ENCODE assay signal across 8 cellular contexts in the genomic region with DNA sequence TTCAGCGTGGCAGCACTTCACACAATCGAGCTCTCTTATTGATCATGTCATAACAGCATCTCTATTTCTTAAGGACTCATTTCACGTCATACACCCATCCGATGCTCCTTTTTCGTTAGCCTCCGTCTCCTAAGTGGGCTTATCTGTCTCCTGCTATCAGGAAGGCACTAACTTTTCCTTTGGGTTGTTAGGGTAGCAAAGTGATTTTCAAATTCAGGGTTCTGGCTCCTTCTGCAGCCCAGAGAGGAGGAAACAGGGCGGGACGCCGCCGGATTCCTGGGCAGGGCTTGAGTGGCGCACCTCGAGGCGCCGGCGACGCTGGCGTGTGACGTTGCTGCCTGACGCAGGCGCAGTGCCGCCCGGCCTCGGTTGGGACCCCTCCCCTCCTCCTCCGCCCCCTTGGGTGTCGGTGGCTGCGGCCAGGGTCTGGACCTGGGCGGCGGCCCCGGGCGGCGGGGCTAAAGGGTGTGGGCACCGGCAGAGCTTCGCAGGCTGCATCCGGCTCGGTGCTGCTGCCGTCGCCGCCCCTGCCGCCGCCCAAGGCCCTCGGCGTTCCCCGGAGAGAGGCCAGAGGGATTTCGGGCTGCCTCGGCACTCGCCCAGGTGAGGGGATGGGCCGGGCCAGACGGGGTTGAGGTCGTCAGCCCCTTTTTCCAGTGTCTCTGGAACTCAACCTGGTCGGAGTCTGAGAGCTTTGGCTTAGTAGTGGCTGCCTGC. TPM values are rescaled to one million over a fixed set of nuclear protein-coding genes. Genes with fewer than 3 reads are reported as not detected.
DNase-seq lines count a peak whose midpoint lies in the region; TF ChIP-seq lines count a peak whose summit lies in the region.

A gene with protein sequence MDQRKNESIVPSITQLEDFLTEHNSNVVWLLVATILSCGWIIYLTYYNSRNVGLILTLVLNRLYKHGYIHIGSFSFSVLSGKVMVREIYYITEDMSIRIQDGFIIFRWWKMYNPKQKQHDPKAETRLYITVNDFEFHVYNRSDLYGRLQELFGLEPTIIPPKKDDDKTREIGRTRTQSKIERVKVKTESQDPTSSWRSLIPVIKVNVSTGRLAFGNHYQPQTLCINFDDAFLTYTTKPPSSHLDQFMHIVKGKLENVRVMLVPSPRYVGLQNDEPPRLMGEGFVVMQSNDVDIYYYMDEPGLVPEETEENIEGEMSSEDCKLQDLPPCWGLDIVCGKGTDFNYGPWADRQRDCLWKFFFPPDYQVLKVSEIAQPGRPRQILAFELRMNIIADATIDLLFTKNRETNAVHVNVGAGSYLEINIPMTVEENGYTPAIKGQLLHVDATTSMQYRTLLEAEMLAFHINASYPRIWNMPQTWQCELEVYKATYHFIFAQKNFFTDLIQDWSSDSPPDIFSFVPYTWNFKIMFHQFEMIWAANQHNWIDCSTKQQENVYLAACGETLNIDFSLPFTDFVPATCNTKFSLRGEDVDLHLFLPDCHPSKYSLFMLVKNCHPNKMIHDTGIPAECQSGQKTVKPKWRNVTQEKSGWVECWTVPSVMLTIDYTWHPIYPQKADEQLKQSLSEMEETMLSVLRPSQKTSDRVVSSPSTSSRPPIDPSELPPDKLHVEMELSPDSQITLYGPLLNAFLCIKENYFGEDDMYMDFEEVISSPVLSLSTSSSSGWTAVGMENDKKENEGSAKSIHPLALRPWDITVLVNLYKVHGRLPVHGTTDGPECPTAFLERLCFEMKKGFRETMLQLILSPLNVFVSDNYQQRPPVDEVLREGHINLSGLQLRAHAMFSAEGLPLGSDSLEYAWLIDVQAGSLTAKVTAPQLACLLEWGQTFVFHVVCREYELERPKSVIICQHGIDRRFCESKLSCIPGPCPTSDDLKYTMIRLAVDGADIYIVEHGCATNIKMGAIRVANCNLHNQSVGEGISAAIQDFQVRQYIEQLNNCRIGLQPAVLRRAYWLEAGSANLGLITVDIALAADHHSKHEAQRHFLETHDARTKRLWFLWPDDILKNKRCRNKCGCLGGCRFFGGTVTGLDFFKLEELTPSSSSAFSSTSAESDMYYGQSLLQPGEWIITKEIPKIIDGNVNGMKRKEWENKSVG (N-terminal part only) (plus strand): TSS at position 350 of the 717 bp plus-strand sequence. CDS start 18,317 bp downstream, outside the sequence.

- no peak for TF ChIP-seq POLR2A in suprapubic skin (IDR thresholded peaks at IDR 0.05)

- H3K27ac ChIP-seq in MM.1S (ENCODE audit: low read length) (peak within 1 kb of the TSS; percentile 58), SK-N-MC (no peak within 1 kb of the TSS), suprapubic skin (peak within 1 kb of the TSS; percentile 86)

- peak within 1 kb of the TSS; percentile 82 for H3K9ac ChIP-seq in MM.1S (ENCODE audit: low read length)
- H3K9ac ChIP-seq in SK-N-MC (ENCODE audit: insufficient read length) = peak within 1 kb of the TSS; percentile 67

- 2% methylated on average over 18 of the region's 50 CpGs for WGBS in suprapubic skin

- peaks cover 17% of the 10 kb centered on the region for H3K79me2 ChIP-seq in MM.1S (ENCODE audit: low read length)

- no peaks in the 10 kb centered on the region for H4K20me1 ChIP-seq in MM.1S (ENCODE audit: insufficient read depth, low read length)

- 0 out of 2 replicates have a peak, but pooled peaks cover 5% of the 10 kb centered on the region for H3K36me3 ChIP-seq in HAP-1 (replicated peaks)
- H3K36me3 ChIP-seq in MM.1S (replicated peaks; ENCODE audit: insufficient read depth, low read length) = no peaks in the 10 kb centered on the region
- H3K36me3 ChIP-seq in SK-N-MC (ENCODE audit: insufficient read depth, low read length) = peaks cover 10% of the 10 kb centered on the region; the same call in 1 of the 2 replicates
- H3K36me3 ChIP-seq in suprapubic skin = peaks cover 6% of the 10 kb centered on the region

- in situ Hi-C loops in HAP-1 (cut with MboI; ENCODE audit: low sequenced_read_pairs) = no loop called here

- TF ChIP-seq CTCF in MM.1S (IDR thresholded peaks at IDR 0.05; ENCODE audit: low read length) = no peak
- TF ChIP-seq CTCF in suprapubic skin (IDR thresholded peaks at IDR 0.05) = no peak

- H3K4me2 ChIP-seq in MM.1S (ENCODE audit: low read depth, low read length) = peak within 1 kb of the TSS; percentile 93

- H3K27me3 ChIP-seq in HAP-1 (ENCODE audit: low read depth) (no peaks in the 10 kb centered on the region; the same call in 1 of the 2 replicates), MM.1S (replicated peaks; ENCODE audit: insufficient read depth, low read length) (no peaks in the 10 kb centered on the region), suprapubic skin (no peaks in the 10 kb centered on the region)

- H3K9me2 ChIP-seq in MM.1S (replicated peaks; ENCODE audit: insufficient read depth, low read length) = no peaks in the 10 kb centered on the region

- DNase-seq in GDM1 (lab: John Stamatoyannopoulos, UW) (peak; percentile 82), HAP-1 (ENCODE audit: low spot score in 2 of 2) (peak; percentile 83 to 92), MM.1S (peak; percentile 85), SK-N-MC (ENCODE audit: low read depth, low spot score) (peak; percentile 22), globus pallidus (ENCODE audit: low spot score) (peak; percentile 85), nucleus accumbens (lab: John Stamatoyannopoulos, UW) (peak; percentile 16 to 93 (median 85)), suprapubic skin (ENCODE audit: low spot score in 2 of 2) (peak; percentile 93 to 95)
- DNase-seq in activated naive CD4-positive, alpha-beta T cell treated with anti-CD3 and anti-CD28 coated beads, Interleukin-2, amount 50 U/mL, for 16 hours = peak; percentile 88

- TF ChIP-seq EP300 in suprapubic skin (IDR thresholded peaks at IDR 0.05) = no peak

- H3F3A ChIP-seq in MM.1S (ENCODE audit: insufficient read depth, low read length) = peaks cover 25% of the 10 kb centered on the region

- H3K9me3 ChIP-seq in HAP-1 (no peaks in the 10 kb centered on the region), MM.1S (replicated peaks; ENCODE audit: insufficient read depth, low read length) (no peaks in the 10 kb centered on the region), SK-N-MC (ENCODE audit: low read depth, low read length) (no peaks in the 10 kb centered on the region), suprapubic skin (no peaks in the 10 kb centered on the region)

- peak within 1 kb of the TSS; percentile 79 for H3K4me3 ChIP-seq in HAP-1
- H3K4me3 ChIP-seq in MM.1S (ENCODE audit: low read length) = peak within 1 kb of the TSS; percentile 98
- H3K4me3 ChIP-seq in SK-N-MC = peak within 1 kb of the TSS; percentile 76
- H3K4me3 ChIP-seq in suprapubic skin = peak within 1 kb of the TSS; percentile 68

- H3K4me1 ChIP-seq in HAP-1 = no peaks in the 10 kb centered on the region; the same call in 1 of the 2 replicates
- peaks cover 21% of the 10 kb centered on the region for H3K4me1 ChIP-seq in MM.1S (ENCODE audit: low read length)
- H3K4me1 ChIP-seq in suprapubic skin = peaks cover 28% of the 10 kb centered on the region

- H2AFZ ChIP-seq in MM.1S (ENCODE audit: low read length) = peak within 1 kb of the TSS; percentile 90

RNA-seq across cellular contexts. Expression of the gene that starts here (rescaled TPM):
- 100 to 1,000 TPM in 1 of 4 donors, 10 to 100 TPM in 3; 58.7 to 167 (median 82.8) TPM for total RNA-seq in suprapubic skin

Comparison
In these comparisons a context has a peak if more than half of its experiments do, and no peak if none do; other contexts are left out.
1. DNase-seq: peak in every context shown above with its lines; median percentile 94 in suprapubic skin; 88 in activated naive CD4-positive, alpha-beta T cell treated with anti-CD3 and anti-CD28 coated beads, Interleukin-2, amount 50 U/mL, for 16 hours; 88 in HAP-1; 85 in MM.1S; 85 in globus pallidus; 85 in nucleus accumbens; 82 in GDM1; 22 in SK-N-MC.